10 cellular contexts compared by ENCODE assay signal in genomic region chr2:75210409-75210808, GRCh38. TPM values are rescaled to one million over a fixed set of nuclear protein-coding genes. Genes with fewer than 3 reads are reported as not detected.
"Had no signal": no experiment of that assay in that cellular context is flagged by ENCODE, and none has a peak within 500 bp of the region (broad histone marks: within the 10 kb centered on the region; RNA-seq: fewer than 3 reads in every experiment).

No MANE protein-coding gene starts in this region.

- DNase-seq: GOT3, H7, HFFc6, KBM-7 had no signal

- H3K4me1 ChIP-seq: HAP-1 had no signal

- ATAC-seq: HCT116, HepG2 had no signal

- H3K4me3 Mint-ChIP-seq: HFFc6, IgD-negative memory B cell had no signal

- H3K4me3 ChIP-seq: HAP-1 had no signal

- H3K27ac Mint-ChIP-seq: HFFc6 had no signal

- H3K36me3 Mint-ChIP-seq: IgD-negative memory B cell had no signal

- H3K27ac ChIP-seq: HL-60 had no signal

- H3K36me3 ChIP-seq: HAP-1 had no signal

- H3K9me3 ChIP-seq: HAP-1 had no signal

RNA-seq across cellular contexts. Expression of gene TACR1, which starts 11.1 kb away (rescaled TPM):
- total RNA-seq: HepG2, HT1080 had no signal
- polyA plus RNA-seq: HepG2, IgD-negative memory B cell had no signal
